Comparison of ENCODE assay signal across 23 cellular contexts in genomic region chr7:156684251-156684650, GRCh38. TPM values are rescaled to one million over a fixed set of nuclear protein-coding genes. Genes with fewer than 3 reads are reported as not detected.
"Had no signal": no experiment of that assay in that cellular context is flagged by ENCODE, and none has a peak within 500 bp of the region (broad histone marks: within the 10 kb centered on the region; RNA-seq: fewer than 3 reads in every experiment).

No MANE protein-coding gene starts in this region.

- H3K9me3 ChIP-seq: esophagus squamous epithelium, gastroesophageal sphincter, left ventricle myocardium inferior, lower lobe of right lung, thoracic aorta had no signal

- H3K4me3 Mint-ChIP-seq: central memory CD8-positive, alpha-beta T cell; immature natural killer cell; naive B cell; stimulated activated memory B cell treated with anti-CD40 and anti-IgM and Interleukin-4, amounts not matched to agents 10 μg/mL and 1 μg/mL and 100 μg/mL, for 72 hours; stimulated activated naive CD8-positive, alpha-beta T cell treated with anti-CD3 and anti-CD28 coated beads, Interleukin-15, amount 100 ng/mL, for 72 hours had no signal

- DNase-seq: cortex of kidney; dorsolateral prefrontal cortex; effector CD8-positive, alpha-beta T cell; esophagus squamous epithelium; foreskin fibroblast; glutamatergic neuron; immature natural killer cell; left ventricle myocardium inferior; lower lobe of right lung; mesendoderm; naive B cell; posterior cingulate gyrus; right cardiac atrium; small intestine; stimulated activated CD4-positive, alpha-beta T cell treated with anti-CD3 and anti-CD28 coated beads, Interleukin-12 subunit alpha, Interleukin-12 subunit beta, amount 100 ng/mL, for 4 hours; stimulated activated CD8-positive, alpha-beta memory T cell treated with anti-CD3 and anti-CD28 coated beads, Interleukin-4, amount 100 ng/mL, for 48 hours; stimulated activated naive CD8-positive, alpha-beta T cell treated with anti-CD3 and anti-CD28 coated beads, Interleukin-15, amount 100 ng/mL, for 72 hours; trophoblast cell had no signal

- H3K9me3 Mint-ChIP-seq: central memory CD8-positive, alpha-beta T cell; immature natural killer cell; naive B cell; stimulated activated memory B cell treated with anti-CD40 and anti-IgM and Interleukin-4, amounts not matched to agents 10 μg/mL and 1 μg/mL and 100 μg/mL, for 72 hours; stimulated activated naive CD8-positive, alpha-beta T cell treated with anti-CD3 and anti-CD28 coated beads, Interleukin-15, amount 100 ng/mL, for 72 hours had no signal

- H3K27ac ChIP-seq: dorsolateral prefrontal cortex, epithelial cell of prostate, esophagus squamous epithelium, gastroesophageal sphincter, left ventricle myocardium inferior, lower lobe of right lung, thoracic aorta had no signal

- ATAC-seq: gastroesophageal sphincter; lower lobe of right lung; right cardiac atrium; stimulated activated memory B cell treated with anti-CD40 and anti-IgM and Interleukin-4, amounts not matched to agents 10 μg/mL and 1 μg/mL and 100 μg/mL, for 72 hours; stimulated activated naive CD8-positive, alpha-beta T cell treated with anti-CD3 and anti-CD28 coated beads, Interleukin-15, amount 100 ng/mL, for 72 hours had no signal

- H3K4me1 Mint-ChIP-seq: central memory CD8-positive, alpha-beta T cell; immature natural killer cell; naive B cell; stimulated activated memory B cell treated with anti-CD40 and anti-IgM and Interleukin-4, amounts not matched to agents 10 μg/mL and 1 μg/mL and 100 μg/mL, for 72 hours; stimulated activated naive CD8-positive, alpha-beta T cell treated with anti-CD3 and anti-CD28 coated beads, Interleukin-15, amount 100 ng/mL, for 72 hours had no signal

- H3K4me3 ChIP-seq: dorsolateral prefrontal cortex, esophagus squamous epithelium, gastroesophageal sphincter, left ventricle myocardium inferior, lower lobe of right lung, thoracic aorta had no signal

- H3K27me3 ChIP-seq: dorsolateral prefrontal cortex, esophagus squamous epithelium, gastroesophageal sphincter had no signal

- H3K27ac Mint-ChIP-seq: immature natural killer cell; stimulated activated memory B cell treated with anti-CD40 and anti-IgM and Interleukin-4, amounts not matched to agents 10 μg/mL and 1 μg/mL and 100 μg/mL, for 72 hours had no signal

- H3K4me1 ChIP-seq: esophagus squamous epithelium, gastroesophageal sphincter, left ventricle myocardium inferior, lower lobe of right lung had no signal

- H3K27me3 Mint-ChIP-seq: central memory CD8-positive, alpha-beta T cell; naive B cell; stimulated activated memory B cell treated with anti-CD40 and anti-IgM and Interleukin-4, amounts not matched to agents 10 μg/mL and 1 μg/mL and 100 μg/mL, for 72 hours; stimulated activated naive CD8-positive, alpha-beta T cell treated with anti-CD3 and anti-CD28 coated beads, Interleukin-15, amount 100 ng/mL, for 72 hours had no signal

RNA-seq across cellular contexts. Expression of gene RNF32, which starts 43.7 kb away (rescaled TPM):
- total RNA-seq: left ventricle myocardium inferior, thoracic aorta had no signal
